Comparison of ENCODE assay signal across 9 cellular contexts in the genomic region with DNA sequence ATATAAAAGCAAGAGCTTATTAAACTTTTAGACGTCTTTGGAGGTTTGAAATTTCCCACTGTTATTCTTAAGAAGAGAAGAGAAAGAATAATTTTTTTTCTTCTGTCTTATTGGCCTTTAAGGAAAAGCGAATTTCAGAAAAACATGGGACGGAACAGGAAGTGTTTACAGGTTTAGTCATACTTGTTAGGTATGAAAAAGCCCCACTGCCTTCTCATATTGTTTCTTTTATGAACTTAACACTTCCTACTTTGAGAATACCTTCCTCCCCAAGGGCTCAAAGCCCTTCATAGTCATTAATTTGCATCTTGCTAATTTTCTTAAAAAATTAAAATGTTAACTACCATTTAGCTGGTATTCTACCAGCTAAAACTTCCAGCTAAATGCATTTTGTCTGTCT.
DNase-seq lines count a peak whose midpoint lies in the region; ATAC-seq and TF ChIP-seq lines count a peak whose summit lies in the region.
"Had no signal": no experiment of that assay in that cellular context is flagged by ENCODE, and none has a peak within 500 bp of the region (broad histone marks: within the 10 kb centered on the region; RNA-seq: fewer than 3 reads in every experiment).

No MANE protein-coding gene starts in this region.

- H3K4me1 ChIP-seq in RWPE2 (ENCODE audit: insufficient read depth, poor library complexity, severe bottlenecking) (peaks cover 41% of the 10 kb centered on the region), tibial artery (peaks cover 0 to 88% (median 60%) of the 10 kb centered on the region in 4 donors)

- no peak overlapping the region for H3K4me3 Mint-ChIP-seq in activated CD8-positive, alpha-beta memory T cell treated with anti-CD3 and anti-CD28 coated beads, Interleukin-2, amount 10 ng/mL, durations not matched to agents 7 days and 5 days

- DNase-seq in activated CD8-positive, alpha-beta memory T cell treated with anti-CD3 and anti-CD28 coated beads, Interleukin-2, amount 10 ng/mL, durations not matched to agents 7 days and 5 days: no peak
- DNase-seq in activated CD8-positive, alpha-beta memory T cell treated with anti-CD3 and anti-CD28 coated beads for 24 hours: no peak
- DNase-seq in RWPE2 (ENCODE audit: low spot score) (no peak), fibroblast of peridontal ligament (ENCODE audit: extremely low read depth) (peak; percentile 36), tibial artery (no peak), NK-92 (lab: John Stamatoyannopoulos, UW; ENCODE audit: unreplicated experiment) (no peak), nucleus accumbens (lab: John Stamatoyannopoulos, UW) (no peak)
- DNase-seq: substantia nigra had no signal

- H3K9me3 ChIP-seq in RWPE2 (ENCODE audit: severe bottlenecking) (no peaks in the 10 kb centered on the region), tibial artery (no peaks in the 10 kb centered on the region)

- no peaks in the 10 kb centered on the region for H3K27me3 Mint-ChIP-seq in activated CD8-positive, alpha-beta memory T cell treated with anti-CD3 and anti-CD28 coated beads, Interleukin-2, amount 10 ng/mL, durations not matched to agents 7 days and 5 days

- intact Hi-C loops in tibial artery (cut with DNase I; ENCODE audit: low total_unique reads): no loop called here

- H3K27ac ChIP-seq in RWPE2 (ENCODE audit: poor library complexity, severe bottlenecking) (peak overlapping the region; percentile 78), tibial artery (peak overlapping the region; percentile 55 to 76)

- H3K9me3 Mint-ChIP-seq in activated CD8-positive, alpha-beta memory T cell treated with anti-CD3 and anti-CD28 coated beads, Interleukin-2, amount 10 ng/mL, durations not matched to agents 7 days and 5 days (ENCODE audit: low read depth): no peaks in the 10 kb centered on the region

- no peak overlapping the region for H3K4me3 ChIP-seq in RWPE2 (ENCODE audit: severe bottlenecking)
- H3K4me3 ChIP-seq in tibial artery: no peak overlapping the region

- CTCF ChIA-PET in activated CD8-positive, alpha-beta memory T cell treated with anti-CD3 and anti-CD28 coated beads, Interleukin-2, amount 10 ng/mL, durations not matched to agents 7 days and 5 days (lab: Charles Lee): interaction anchor here (0.6 to 1.9 kb wide), 2 partner anchors 9 to 31 kb away, joined by 4 to 5 read pairs; no protein-coding TSS in a partner anchor

- ATAC-seq in activated CD8-positive, alpha-beta memory T cell treated with anti-CD3 and anti-CD28 coated beads, Interleukin-2, amount 10 ng/mL, durations not matched to agents 7 days and 5 days: peak; percentile 6
- ATAC-seq in RWPE2 (ENCODE audit: low read depth) (peak; percentile 71), GM18873 (IDR thresholded peaks at IDR 0.05; ENCODE audit: low FRiP score, unreplicated experiment) (no peak)

- H3K36me3 ChIP-seq in RWPE2 (ENCODE audit: low read depth) (no peaks in the 10 kb centered on the region), tibial artery (peaks cover 0 to 4% (median 0%) of the 10 kb centered on the region in 3 donors)

- H3K27me3 ChIP-seq in RWPE2 (ENCODE audit: insufficient read depth, poor library complexity, severe bottlenecking) (no peaks in the 10 kb centered on the region), tibial artery (no peaks in the 10 kb centered on the region)

- peak overlapping the region; percentile 58 for H3K27ac Mint-ChIP-seq in activated CD8-positive, alpha-beta memory T cell treated with anti-CD3 and anti-CD28 coated beads, Interleukin-2, amount 10 ng/mL, durations not matched to agents 7 days and 5 days

- H3K36me3 Mint-ChIP-seq in activated CD8-positive, alpha-beta memory T cell treated with anti-CD3 and anti-CD28 coated beads, Interleukin-2, amount 10 ng/mL, durations not matched to agents 7 days and 5 days: peaks cover 6% of the 10 kb centered on the region

- H3K4me1 Mint-ChIP-seq in activated CD8-positive, alpha-beta memory T cell treated with anti-CD3 and anti-CD28 coated beads, Interleukin-2, amount 10 ng/mL, durations not matched to agents 7 days and 5 days: peaks cover 43% of the 10 kb centered on the region

- no peak for TF ChIP-seq CTCF in RWPE2 (IDR thresholded peaks at IDR 0.05; ENCODE audit: poor library complexity, severe bottlenecking)
- no peak for TF ChIP-seq CTCF in tibial artery (IDR thresholded peaks at IDR 0.05)
